ENCODE assay signal across 29 cellular contexts in the genomic region with DNA sequence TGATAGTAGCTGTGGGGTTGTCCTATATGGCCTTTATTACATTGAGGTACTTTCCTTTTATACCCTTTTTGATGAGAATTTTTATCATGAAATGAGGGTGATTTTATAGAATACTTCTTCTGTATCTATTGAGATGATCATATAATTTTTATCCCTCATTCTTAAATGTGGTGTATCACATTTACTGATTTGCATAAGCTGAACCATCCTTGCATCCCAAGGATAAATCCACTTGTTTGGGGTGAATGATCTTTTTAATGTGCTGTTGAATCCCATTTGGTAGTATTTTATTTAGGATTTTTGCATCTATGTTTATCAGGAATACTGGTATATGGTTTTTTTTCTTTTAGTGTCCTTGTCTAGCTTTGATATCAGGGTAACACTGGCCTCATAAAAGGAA.
"Had no signal": no experiment of that assay in that cellular context is flagged by ENCODE, and none has a peak within 500 bp of the region (broad histone marks: within the 10 kb centered on the region; RNA-seq: fewer than 3 reads in every experiment).

No MANE protein-coding gene starts in this region.

- H3K79me2 ChIP-seq: hepatocyte had no signal

- FAIRE-seq: endometrium, endothelial cell of umbilical vein, frontal cortex had no signal

- H3K36me3 ChIP-seq: colonic mucosa, esophagus muscularis mucosa, esophagus squamous epithelium, gastrocnemius medialis, gastroesophageal sphincter, heart left ventricle, heart right ventricle had no signal

- ATAC-seq: effector memory CD8-positive, alpha-beta T cell; esophagus mucosa; foreskin keratinocyte; gastrocnemius medialis; gastroesophageal sphincter; heart left ventricle; heart right ventricle had no signal

- H3K4me3 ChIP-seq: colonic mucosa, coronary artery, dorsolateral prefrontal cortex, esophagus muscularis mucosa, esophagus squamous epithelium, gastrocnemius medialis, gastroesophageal sphincter, heart left ventricle, heart right ventricle, hepatocyte had no signal

- H3K9me3 ChIP-seq: colonic mucosa had no signal

- H3K27ac Mint-ChIP-seq: dendritic cell treated with granulocyte-macrophage colony-stimulating factor and Interleukin-4, amounts not matched to agents 40 ng/mL and 50 ng/mL, for 4 days; effector memory CD8-positive, alpha-beta T cell; endodermal cell had no signal

- H3K4me2 ChIP-seq: hepatocyte had no signal

- H3K27ac ChIP-seq: colonic mucosa, coronary artery, dorsolateral prefrontal cortex, epithelial cell of prostate, esophagus muscularis mucosa, esophagus squamous epithelium, foreskin keratinocyte, gastrocnemius medialis, gastroesophageal sphincter, heart left ventricle, heart right ventricle, hepatocyte had no signal

- H3K4me1 Mint-ChIP-seq: endodermal cell had no signal

- H2AFZ ChIP-seq: hepatocyte had no signal

- H3K27me3 ChIP-seq: colonic mucosa, dorsolateral prefrontal cortex, esophagus muscularis mucosa, esophagus squamous epithelium, foreskin keratinocyte, gastrocnemius medialis, gastroesophageal sphincter, heart left ventricle, heart right ventricle, hepatocyte had no signal

- H3K4me3 Mint-ChIP-seq: dendritic cell treated with granulocyte-macrophage colony-stimulating factor and Interleukin-4, amounts not matched to agents 40 ng/mL and 50 ng/mL, for 4 days; effector memory CD8-positive, alpha-beta T cell; endodermal cell had no signal

- H3K4me1 ChIP-seq: colonic mucosa, esophagus muscularis mucosa, esophagus squamous epithelium, gastrocnemius medialis, gastroesophageal sphincter, heart left ventricle, heart right ventricle had no signal

- DNase-seq: colonic mucosa; cortex of kidney; dermis blood vessel endothelial cell; dorsolateral prefrontal cortex; effector CD4-positive, alpha-beta T cell; effector CD8-positive, alpha-beta T cell; effector memory CD4-positive, alpha-beta T cell; effector memory CD8-positive, alpha-beta T cell; endodermal cell; erythroblast; esophagus squamous epithelium; foreskin fibroblast; foreskin keratinocyte; foreskin melanocyte; gastrocnemius medialis; glutamatergic neuron; head of caudate nucleus; heart left ventricle; heart right ventricle had no signal
